In genomic region chr5:150339841-150340240, GRCh38 we compare ENCODE assay signal across 28 cellular contexts. TPM values are rescaled to one million over a fixed set of nuclear protein-coding genes. Genes with fewer than 3 reads are reported as not detected.
"Had no signal": no experiment of that assay in that cellular context is flagged by ENCODE, and none has a peak within 500 bp of the region (broad histone marks: within the 10 kb centered on the region; RNA-seq: fewer than 3 reads in every experiment).

No MANE protein-coding gene starts in this region.

- H3K36me3 ChIP-seq: thyroid gland, upper lobe of left lung, vagina, WERI-Rb-1 had no signal

- ATAC-seq: activated CD8-positive, alpha-beta T cell treated with anti-CD3 and anti-CD28 coated beads for 36 hours; activated naive CD8-positive, alpha-beta T cell treated with anti-CD3 and anti-CD28 coated beads, Interleukin-2, amount 50 U/mL, for 24 hours; activated T-cell treated with anti-CD3 and anti-CD28 coated beads, Interleukin-2, amount 50 U/mL, for 4 hours; activated T-helper 17 cell treated with anti-CD3 and anti-CD28 coated beads, Interleukin-2, amount 50 U/mL, for 72 hours; left colon; naive thymus-derived CD4-positive, alpha-beta T cell; right cardiac atrium; T-helper 17 cell had no signal

- H3K79me2 ChIP-seq: parathyroid adenoma had no signal

- H3K9me3 ChIP-seq: thyroid gland, upper lobe of left lung, vagina had no signal

- H3K27ac Mint-ChIP-seq: activated CD8-positive, alpha-beta T cell treated with anti-CD3 and anti-CD28 coated beads for 36 hours; activated naive CD4-positive, alpha-beta T cell treated with anti-CD3 and anti-CD28 coated beads, Interleukin-2, amount 50 U/mL, for 24 hours; activated naive CD8-positive, alpha-beta T cell treated with anti-CD3 and anti-CD28 coated beads, Interleukin-2, amount 50 U/mL, for 24 hours; activated T-helper 17 cell treated with anti-CD3 and anti-CD28 coated beads, Interleukin-2, amount 50 U/mL, for 72 hours; mesothelial cell of epicardium; naive thymus-derived CD4-positive, alpha-beta T cell; stimulated activated naive CD8-positive, alpha-beta T cell treated with anti-CD3 and anti-CD28 coated beads, Interleukin-15, Interleukin-2, amounts not matched to agents 100 ng/mL and 50 ng/mL, for 24 hours; T-helper 17 cell had no signal

- H2AFZ ChIP-seq: parathyroid adenoma had no signal

- FAIRE-seq: bronchial epithelial cell, endothelial cell of umbilical vein, keratinocyte had no signal

- H3K9ac ChIP-seq: parathyroid adenoma had no signal

- H3K4me1 Mint-ChIP-seq: activated naive CD4-positive, alpha-beta T cell treated with anti-CD3 and anti-CD28 coated beads, Interleukin-2, amount 50 U/mL, for 24 hours; activated T-helper 17 cell treated with anti-CD3 and anti-CD28 coated beads, Interleukin-2, amount 50 U/mL, for 72 hours; T-helper 17 cell had no signal

- DNase-seq: activated CD4-positive, alpha-beta T cell treated with anti-CD3 and anti-CD28 coated beads for 1 hour; activated CD4-positive, alpha-beta T cell treated with anti-CD3 and anti-CD28 coated beads, Interleukin-2, amount 10 ng/mL, durations not matched to agents 7 days and 5 days; activated CD8-positive, alpha-beta T cell treated with anti-CD3 and anti-CD28 coated beads for 36 hours; activated gamma-delta T cell treated with Interleukin-2 at 50 U/mL for 16 hours; activated naive CD8-positive, alpha-beta T cell treated with anti-CD3 and anti-CD28 coated beads, Interleukin-2, amount 50 U/mL, for 24 hours; activated T-cell treated with anti-CD3 and anti-CD28 coated beads, Interleukin-2, amount 50 U/mL, for 4 hours; cerebellar nuclear complex; left colon; naive thymus-derived CD4-positive, alpha-beta T cell; right cardiac atrium; stimulated activated CD4-positive, alpha-beta T cell treated with anti-CD3 and anti-CD28 coated beads, Interleukin-2, amount 100 ng/mL, for 48 hours; T-helper 17 cell; T1000; thyroid gland; upper lobe of left lung; WERI-Rb-1 had no signal

- H3K27ac ChIP-seq: coronary artery, parathyroid adenoma, thyroid gland, upper lobe of left lung, vagina, WERI-Rb-1 had no signal

- H3K4me3 Mint-ChIP-seq: activated CD4-positive, alpha-beta T cell treated with anti-CD3 and anti-CD28 coated beads, Interleukin-2, amount 10 ng/mL, durations not matched to agents 7 days and 5 days; activated CD8-positive, alpha-beta T cell treated with anti-CD3 and anti-CD28 coated beads for 36 hours; activated naive CD4-positive, alpha-beta T cell treated with anti-CD3 and anti-CD28 coated beads, Interleukin-2, amount 50 U/mL, for 24 hours; activated naive CD8-positive, alpha-beta T cell treated with anti-CD3 and anti-CD28 coated beads, Interleukin-2, amount 50 U/mL, for 24 hours; activated T-cell treated with anti-CD3 and anti-CD28 coated beads, Interleukin-2, amount 50 U/mL, for 4 hours; activated T-helper 17 cell treated with anti-CD3 and anti-CD28 coated beads, Interleukin-2, amount 50 U/mL, for 72 hours; mesothelial cell of epicardium; naive thymus-derived CD4-positive, alpha-beta T cell; neural crest cell; stimulated activated naive CD8-positive, alpha-beta T cell treated with anti-CD3 and anti-CD28 coated beads, Interleukin-15, Interleukin-2, amounts not matched to agents 100 ng/mL and 50 ng/mL, for 24 hours; T-helper 17 cell had no signal

- H3K27me3 ChIP-seq: thyroid gland, upper lobe of left lung, vagina had no signal

- H3K4me1 ChIP-seq: parathyroid adenoma, thyroid gland, upper lobe of left lung, vagina had no signal

- H3K4me3 ChIP-seq: coronary artery, thyroid gland, upper lobe of left lung, vagina had no signal

- H3K9me3 Mint-ChIP-seq: activated CD4-positive, alpha-beta T cell treated with anti-CD3 and anti-CD28 coated beads, Interleukin-2, amount 10 ng/mL, durations not matched to agents 7 days and 5 days; activated CD8-positive, alpha-beta T cell treated with anti-CD3 and anti-CD28 coated beads for 36 hours; activated naive CD4-positive, alpha-beta T cell treated with anti-CD3 and anti-CD28 coated beads, Interleukin-2, amount 50 U/mL, for 24 hours; activated naive CD8-positive, alpha-beta T cell treated with anti-CD3 and anti-CD28 coated beads, Interleukin-2, amount 50 U/mL, for 24 hours; activated T-cell treated with anti-CD3 and anti-CD28 coated beads, Interleukin-2, amount 50 U/mL, for 4 hours; activated T-helper 17 cell treated with anti-CD3 and anti-CD28 coated beads, Interleukin-2, amount 50 U/mL, for 72 hours; mesothelial cell of epicardium; stimulated activated naive CD8-positive, alpha-beta T cell treated with anti-CD3 and anti-CD28 coated beads, Interleukin-15, Interleukin-2, amounts not matched to agents 100 ng/mL and 50 ng/mL, for 24 hours had no signal

- H3K27me3 Mint-ChIP-seq: activated CD4-positive, alpha-beta T cell treated with anti-CD3 and anti-CD28 coated beads, Interleukin-2, amount 10 ng/mL, durations not matched to agents 7 days and 5 days; activated naive CD4-positive, alpha-beta T cell treated with anti-CD3 and anti-CD28 coated beads, Interleukin-2, amount 50 U/mL, for 24 hours; stimulated activated naive CD8-positive, alpha-beta T cell treated with anti-CD3 and anti-CD28 coated beads, Interleukin-15, Interleukin-2, amounts not matched to agents 100 ng/mL and 50 ng/mL, for 24 hours had no signal

- H3K36me3 Mint-ChIP-seq: activated naive CD4-positive, alpha-beta T cell treated with anti-CD3 and anti-CD28 coated beads, Interleukin-2, amount 50 U/mL, for 24 hours; mesothelial cell of epicardium; naive thymus-derived CD4-positive, alpha-beta T cell had no signal

RNA-seq across cellular contexts. Expression of gene ARSI, which starts 37.1 kb away (rescaled TPM):
- total RNA-seq: activated CD4-positive, alpha-beta T cell treated with anti-CD3 and anti-CD28 coated beads, Interleukin-2, amount 10 ng/mL, durations not matched to agents 7 days and 5 days; activated CD8-positive, alpha-beta T cell treated with anti-CD3 and anti-CD28 coated beads for 36 hours; activated T-cell treated with anti-CD3 and anti-CD28 coated beads, Interleukin-2, amount 50 U/mL, for 4 hours; activated T-helper 17 cell treated with anti-CD3 and anti-CD28 coated beads, Interleukin-2, amount 50 U/mL, for 72 hours; T-helper 17 cell had no signal

RNA-seq across cellular contexts. Expression of gene CAMK2A, which starts 50.3 kb away (rescaled TPM):
- total RNA-seq: activated CD4-positive, alpha-beta T cell treated with anti-CD3 and anti-CD28 coated beads, Interleukin-2, amount 10 ng/mL, durations not matched to agents 7 days and 5 days; activated CD8-positive, alpha-beta T cell treated with anti-CD3 and anti-CD28 coated beads for 36 hours; activated T-cell treated with anti-CD3 and anti-CD28 coated beads, Interleukin-2, amount 50 U/mL, for 4 hours; activated T-helper 17 cell treated with anti-CD3 and anti-CD28 coated beads, Interleukin-2, amount 50 U/mL, for 72 hours; endothelial cell of umbilical vein; naive thymus-derived CD4-positive, alpha-beta T cell; subcutaneous adipose tissue; T-helper 17 cell; thyroid gland had no signal
